In the genomic region with DNA sequence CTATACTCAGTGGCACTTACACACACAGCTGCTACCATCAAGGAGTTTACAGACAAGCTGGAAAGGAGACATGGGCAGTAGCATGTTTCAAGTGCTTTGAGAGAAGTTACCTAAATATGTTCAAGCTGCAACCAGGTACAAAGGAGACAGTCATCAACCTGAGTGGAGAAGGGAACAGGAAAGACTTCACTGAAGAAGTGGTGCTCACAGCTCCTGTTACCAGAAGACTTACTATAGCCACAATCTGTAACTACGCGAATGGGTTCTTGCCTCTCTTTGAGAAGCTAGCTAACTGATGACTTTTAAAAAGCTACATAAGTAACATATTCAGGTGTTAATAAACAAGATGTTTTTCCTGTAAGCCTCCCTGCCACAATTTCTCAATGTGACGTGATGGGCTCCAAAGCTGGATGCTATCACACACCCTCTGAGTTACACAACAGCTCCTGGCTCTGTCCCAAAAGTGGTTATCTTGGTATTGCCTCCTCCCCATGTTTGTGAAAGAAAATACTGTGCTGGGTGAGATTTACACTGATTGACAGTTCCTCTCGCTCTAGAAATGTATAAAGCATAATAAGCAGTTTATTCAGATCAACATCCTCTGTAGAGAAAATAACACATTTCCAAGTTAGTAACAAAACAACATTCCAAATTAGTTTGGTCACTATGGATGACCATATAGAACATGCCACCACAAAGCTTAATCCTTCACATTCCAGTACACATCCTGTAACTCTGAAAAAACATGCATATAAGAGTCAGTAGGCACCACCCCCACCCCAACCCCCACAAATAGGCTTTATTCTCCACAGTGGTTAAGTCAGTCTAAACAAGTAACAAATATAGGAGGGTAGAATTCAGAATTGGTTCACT, we compare ENCODE assay signal across 1 cellular context.
A peak's percentile ranks its signal among the peaks of the same experiment; 100 is the strongest.
TF ChIP-seq lines count a peak whose summit lies in the region.

No MANE protein-coding gene starts in this region.

TF ChIP-seq in K562, 482 proteins besides CTCF, POLR2A, EP300 and RAD21 (continued from another document and continues in another):
- TF ChIP-seq, protein P1, sequence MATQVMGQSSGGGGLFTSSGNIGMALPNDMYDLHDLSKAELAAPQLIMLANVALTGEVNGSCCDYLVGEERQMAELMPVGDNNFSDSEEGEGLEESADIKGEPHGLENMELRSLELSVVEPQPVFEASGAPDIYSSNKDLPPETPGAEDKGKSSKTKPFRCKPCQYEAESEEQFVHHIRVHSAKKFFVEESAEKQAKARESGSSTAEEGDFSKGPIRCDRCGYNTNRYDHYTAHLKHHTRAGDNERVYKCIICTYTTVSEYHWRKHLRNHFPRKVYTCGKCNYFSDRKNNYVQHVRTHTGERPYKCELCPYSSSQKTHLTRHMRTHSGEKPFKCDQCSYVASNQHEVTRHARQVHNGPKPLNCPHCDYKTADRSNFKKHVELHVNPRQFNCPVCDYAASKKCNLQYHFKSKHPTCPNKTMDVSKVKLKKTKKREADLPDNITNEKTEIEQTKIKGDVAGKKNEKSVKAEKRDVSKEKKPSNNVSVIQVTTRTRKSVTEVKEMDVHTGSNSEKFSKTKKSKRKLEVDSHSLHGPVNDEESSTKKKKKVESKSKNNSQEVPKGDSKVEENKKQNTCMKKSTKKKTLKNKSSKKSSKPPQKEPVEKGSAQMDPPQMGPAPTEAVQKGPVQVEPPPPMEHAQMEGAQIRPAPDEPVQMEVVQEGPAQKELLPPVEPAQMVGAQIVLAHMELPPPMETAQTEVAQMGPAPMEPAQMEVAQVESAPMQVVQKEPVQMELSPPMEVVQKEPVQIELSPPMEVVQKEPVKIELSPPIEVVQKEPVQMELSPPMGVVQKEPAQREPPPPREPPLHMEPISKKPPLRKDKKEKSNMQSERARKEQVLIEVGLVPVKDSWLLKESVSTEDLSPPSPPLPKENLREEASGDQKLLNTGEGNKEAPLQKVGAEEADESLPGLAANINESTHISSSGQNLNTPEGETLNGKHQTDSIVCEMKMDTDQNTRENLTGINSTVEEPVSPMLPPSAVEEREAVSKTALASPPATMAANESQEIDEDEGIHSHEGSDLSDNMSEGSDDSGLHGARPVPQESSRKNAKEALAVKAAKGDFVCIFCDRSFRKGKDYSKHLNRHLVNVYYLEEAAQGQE (CRISPR knock-in tag; IDR thresholded peaks at IDR 0.05; ENCODE audit: low read depth): no peak
- TF ChIP-seq, protein P2, sequence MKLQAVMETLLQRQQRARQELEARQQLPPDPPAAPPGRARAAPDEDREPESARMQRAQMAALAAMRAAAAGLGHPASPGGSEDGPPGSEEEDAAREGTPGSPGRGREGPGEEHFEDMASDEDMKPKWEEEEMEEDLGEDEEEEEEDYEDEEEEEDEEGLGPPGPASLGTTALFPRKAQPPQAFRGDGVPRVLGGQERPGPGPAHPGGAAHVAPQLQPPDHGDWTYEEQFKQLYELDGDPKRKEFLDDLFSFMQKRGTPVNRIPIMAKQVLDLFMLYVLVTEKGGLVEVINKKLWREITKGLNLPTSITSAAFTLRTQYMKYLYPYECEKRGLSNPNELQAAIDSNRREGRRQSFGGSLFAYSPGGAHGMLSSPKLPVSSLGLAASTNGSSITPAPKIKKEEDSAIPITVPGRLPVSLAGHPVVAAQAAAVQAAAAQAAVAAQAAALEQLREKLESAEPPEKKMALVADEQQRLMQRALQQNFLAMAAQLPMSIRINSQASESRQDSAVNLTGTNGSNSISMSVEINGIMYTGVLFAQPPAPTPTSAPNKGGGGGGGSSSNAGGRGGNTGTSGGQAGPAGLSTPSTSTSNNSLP (IDR thresholded peaks at IDR 0.05; ENCODE audit: borderline replicate concordance, low read depth, low read length): peak; percentile 33; the same call in 1 of the 2 replicates
- TF ChIP-seq MAFK (IDR thresholded peaks at IDR 0.05; ENCODE audit: low read length): no peak
- TF ChIP-seq CBFB (CRISPR knock-in tag; IDR thresholded peaks at IDR 0.05): no peak
- TF ChIP-seq PTBP1 (IDR thresholded peaks at IDR 0.05; ENCODE audit: low read depth, low read length): no peak
- no peak for TF ChIP-seq ZNF551 (CRISPR knock-in tag; IDR thresholded peaks at IDR 0.05)
- no peak for TF ChIP-seq PYGO2 (tag; IDR thresholded peaks at IDR 0.05)
- peak in 1 of 2 experiments; percentile 82; a peak in 1 of 4 replicates for TF ChIP-seq SRF (CRISPR knock-in tag; IDR thresholded peaks at IDR 0.05)
- TF ChIP-seq, protein P3, sequence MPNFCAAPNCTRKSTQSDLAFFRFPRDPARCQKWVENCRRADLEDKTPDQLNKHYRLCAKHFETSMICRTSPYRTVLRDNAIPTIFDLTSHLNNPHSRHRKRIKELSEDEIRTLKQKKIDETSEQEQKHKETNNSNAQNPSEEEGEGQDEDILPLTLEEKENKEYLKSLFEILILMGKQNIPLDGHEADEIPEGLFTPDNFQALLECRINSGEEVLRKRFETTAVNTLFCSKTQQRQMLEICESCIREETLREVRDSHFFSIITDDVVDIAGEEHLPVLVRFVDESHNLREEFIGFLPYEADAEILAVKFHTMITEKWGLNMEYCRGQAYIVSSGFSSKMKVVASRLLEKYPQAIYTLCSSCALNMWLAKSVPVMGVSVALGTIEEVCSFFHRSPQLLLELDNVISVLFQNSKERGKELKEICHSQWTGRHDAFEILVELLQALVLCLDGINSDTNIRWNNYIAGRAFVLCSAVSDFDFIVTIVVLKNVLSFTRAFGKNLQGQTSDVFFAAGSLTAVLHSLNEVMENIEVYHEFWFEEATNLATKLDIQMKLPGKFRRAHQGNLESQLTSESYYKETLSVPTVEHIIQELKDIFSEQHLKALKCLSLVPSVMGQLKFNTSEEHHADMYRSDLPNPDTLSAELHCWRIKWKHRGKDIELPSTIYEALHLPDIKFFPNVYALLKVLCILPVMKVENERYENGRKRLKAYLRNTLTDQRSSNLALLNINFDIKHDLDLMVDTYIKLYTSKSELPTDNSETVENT (CRISPR knock-in tag; IDR thresholded peaks at IDR 0.05): no peak
- TF ChIP-seq, protein P4, sequence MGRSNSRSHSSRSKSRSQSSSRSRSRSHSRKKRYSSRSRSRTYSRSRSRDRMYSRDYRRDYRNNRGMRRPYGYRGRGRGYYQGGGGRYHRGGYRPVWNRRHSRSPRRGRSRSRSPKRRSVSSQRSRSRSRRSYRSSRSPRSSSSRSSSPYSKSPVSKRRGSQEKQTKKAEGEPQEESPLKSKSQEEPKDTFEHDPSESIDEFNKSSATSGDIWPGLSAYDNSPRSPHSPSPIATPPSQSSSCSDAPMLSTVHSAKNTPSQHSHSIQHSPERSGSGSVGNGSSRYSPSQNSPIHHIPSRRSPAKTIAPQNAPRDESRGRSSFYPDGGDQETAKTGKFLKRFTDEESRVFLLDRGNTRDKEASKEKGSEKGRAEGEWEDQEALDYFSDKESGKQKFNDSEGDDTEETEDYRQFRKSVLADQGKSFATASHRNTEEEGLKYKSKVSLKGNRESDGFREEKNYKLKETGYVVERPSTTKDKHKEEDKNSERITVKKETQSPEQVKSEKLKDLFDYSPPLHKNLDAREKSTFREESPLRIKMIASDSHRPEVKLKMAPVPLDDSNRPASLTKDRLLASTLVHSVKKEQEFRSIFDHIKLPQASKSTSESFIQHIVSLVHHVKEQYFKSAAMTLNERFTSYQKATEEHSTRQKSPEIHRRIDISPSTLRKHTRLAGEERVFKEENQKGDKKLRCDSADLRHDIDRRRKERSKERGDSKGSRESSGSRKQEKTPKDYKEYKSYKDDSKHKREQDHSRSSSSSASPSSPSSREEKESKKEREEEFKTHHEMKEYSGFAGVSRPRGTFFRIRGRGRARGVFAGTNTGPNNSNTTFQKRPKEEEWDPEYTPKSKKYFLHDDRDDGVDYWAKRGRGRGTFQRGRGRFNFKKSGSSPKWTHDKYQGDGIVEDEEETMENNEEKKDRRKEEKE (IDR thresholded peaks at IDR 0.05; ENCODE audit: borderline replicate concordance in 1 of 2, control insufficient read depth in 1 of 2, low read depth in 2 of 2, low read length in 1 of 2): no peak
- TF ChIP-seq, protein P5, sequence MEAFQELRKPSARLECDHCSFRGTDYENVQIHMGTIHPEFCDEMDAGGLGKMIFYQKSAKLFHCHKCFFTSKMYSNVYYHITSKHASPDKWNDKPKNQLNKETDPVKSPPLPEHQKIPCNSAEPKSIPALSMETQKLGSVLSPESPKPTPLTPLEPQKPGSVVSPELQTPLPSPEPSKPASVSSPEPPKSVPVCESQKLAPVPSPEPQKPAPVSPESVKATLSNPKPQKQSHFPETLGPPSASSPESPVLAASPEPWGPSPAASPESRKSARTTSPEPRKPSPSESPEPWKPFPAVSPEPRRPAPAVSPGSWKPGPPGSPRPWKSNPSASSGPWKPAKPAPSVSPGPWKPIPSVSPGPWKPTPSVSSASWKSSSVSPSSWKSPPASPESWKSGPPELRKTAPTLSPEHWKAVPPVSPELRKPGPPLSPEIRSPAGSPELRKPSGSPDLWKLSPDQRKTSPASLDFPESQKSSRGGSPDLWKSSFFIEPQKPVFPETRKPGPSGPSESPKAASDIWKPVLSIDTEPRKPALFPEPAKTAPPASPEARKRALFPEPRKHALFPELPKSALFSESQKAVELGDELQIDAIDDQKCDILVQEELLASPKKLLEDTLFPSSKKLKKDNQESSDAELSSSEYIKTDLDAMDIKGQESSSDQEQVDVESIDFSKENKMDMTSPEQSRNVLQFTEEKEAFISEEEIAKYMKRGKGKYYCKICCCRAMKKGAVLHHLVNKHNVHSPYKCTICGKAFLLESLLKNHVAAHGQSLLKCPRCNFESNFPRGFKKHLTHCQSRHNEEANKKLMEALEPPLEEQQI (IDR thresholded peaks at IDR 0.05): peak; percentile 67; the same call in 1 of the 2 replicates
- no peak for TF ChIP-seq ZNF57 (CRISPR knock-in tag; IDR thresholded peaks at IDR 0.05)
- TF ChIP-seq, protein P6, sequence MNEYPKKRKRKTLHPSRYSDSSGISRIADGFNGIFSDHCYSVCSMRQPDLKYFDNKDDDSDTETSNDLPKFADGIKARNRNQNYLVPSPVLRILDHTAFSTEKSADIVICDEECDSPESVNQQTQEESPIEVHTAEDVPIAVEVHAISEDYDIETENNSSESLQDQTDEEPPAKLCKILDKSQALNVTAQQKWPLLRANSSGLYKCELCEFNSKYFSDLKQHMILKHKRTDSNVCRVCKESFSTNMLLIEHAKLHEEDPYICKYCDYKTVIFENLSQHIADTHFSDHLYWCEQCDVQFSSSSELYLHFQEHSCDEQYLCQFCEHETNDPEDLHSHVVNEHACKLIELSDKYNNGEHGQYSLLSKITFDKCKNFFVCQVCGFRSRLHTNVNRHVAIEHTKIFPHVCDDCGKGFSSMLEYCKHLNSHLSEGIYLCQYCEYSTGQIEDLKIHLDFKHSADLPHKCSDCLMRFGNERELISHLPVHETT (CRISPR knock-in tag; conservative IDR thresholded peaks at IDR 0.05 in 1 of 2, IDR thresholded peaks at IDR 0.05 in 1 of 2): no peak
- TF ChIP-seq TBP (optimal IDR thresholded peaks at IDR 0.05; ENCODE audit: low read depth, low read length): no peak
- no peak for TF ChIP-seq ZNF24 (IDR thresholded peaks at IDR 0.05)
- no peak for TF ChIP-seq DDX20 (tag; IDR thresholded peaks at IDR 0.05; ENCODE audit: low read depth)
- TF ChIP-seq PRMT5 (CRISPR knock-in tag; IDR thresholded peaks at IDR 0.05): no peak
- no peak for TF ChIP-seq MIER1 (IDR thresholded peaks at IDR 0.05; ENCODE audit: low read depth)
- no peak for TF ChIP-seq POU5F1 (IDR thresholded peaks at IDR 0.05; ENCODE audit: borderline replicate concordance, low read depth, low read length, partially characterized antibody)
- no peak for TF ChIP-seq TSC22D4 (tag; IDR thresholded peaks at IDR 0.05)
- TF ChIP-seq, protein P7, sequence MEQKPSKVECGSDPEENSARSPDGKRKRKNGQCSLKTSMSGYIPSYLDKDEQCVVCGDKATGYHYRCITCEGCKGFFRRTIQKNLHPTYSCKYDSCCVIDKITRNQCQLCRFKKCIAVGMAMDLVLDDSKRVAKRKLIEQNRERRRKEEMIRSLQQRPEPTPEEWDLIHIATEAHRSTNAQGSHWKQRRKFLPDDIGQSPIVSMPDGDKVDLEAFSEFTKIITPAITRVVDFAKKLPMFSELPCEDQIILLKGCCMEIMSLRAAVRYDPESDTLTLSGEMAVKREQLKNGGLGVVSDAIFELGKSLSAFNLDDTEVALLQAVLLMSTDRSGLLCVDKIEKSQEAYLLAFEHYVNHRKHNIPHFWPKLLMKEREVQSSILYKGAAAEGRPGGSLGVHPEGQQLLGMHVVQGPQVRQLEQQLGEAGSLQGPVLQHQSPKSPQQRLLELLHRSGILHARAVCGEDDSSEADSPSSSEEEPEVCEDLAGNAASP (IDR thresholded peaks at IDR 0.05): no peak
- no peak for TF ChIP-seq NFYB (IDR thresholded peaks at IDR 0.05; ENCODE audit: extremely low read depth, insufficient read length)
- TF ChIP-seq, protein P8, sequence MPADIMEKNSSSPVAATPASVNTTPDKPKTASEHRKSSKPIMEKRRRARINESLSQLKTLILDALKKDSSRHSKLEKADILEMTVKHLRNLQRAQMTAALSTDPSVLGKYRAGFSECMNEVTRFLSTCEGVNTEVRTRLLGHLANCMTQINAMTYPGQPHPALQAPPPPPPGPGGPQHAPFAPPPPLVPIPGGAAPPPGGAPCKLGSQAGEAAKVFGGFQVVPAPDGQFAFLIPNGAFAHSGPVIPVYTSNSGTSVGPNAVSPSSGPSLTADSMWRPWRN (IDR thresholded peaks at IDR 0.05; ENCODE audit: low read depth): no peak
- TF ChIP-seq FOXP1 (CRISPR knock-in tag; IDR thresholded peaks at IDR 0.05): no peak
- TF ChIP-seq FOXM1 (IDR thresholded peaks at IDR 0.05; ENCODE audit: low read depth): 0 out of 2 replicates have a peak, but pooled peaks have one; percentile 50
- no peak for TF ChIP-seq FOXM1 (CRISPR knock-in tag; IDR thresholded peaks at IDR 0.05; ENCODE audit: low read depth)
- TF ChIP-seq ZNF232 (CRISPR knock-in tag; IDR thresholded peaks at IDR 0.05): no peak
- no peak for TF ChIP-seq FOXA1 (IDR thresholded peaks at IDR 0.05; ENCODE audit: borderline replicate concordance)
- peak; percentile 91 for TF ChIP-seq CTBP1 (IDR thresholded peaks at IDR 0.05; ENCODE audit: borderline replicate concordance)
- no peak for TF ChIP-seq HOXB6 (CRISPR knock-in tag; IDR thresholded peaks at IDR 0.05; ENCODE audit: borderline replicate concordance)
- no peak for TF ChIP-seq LCOR (CRISPR knock-in tag; IDR thresholded peaks at IDR 0.05)
- peak; percentile 87 for TF ChIP-seq MEIS2 (IDR thresholded peaks at IDR 0.05; ENCODE audit: partially characterized antibody)
- TF ChIP-seq ARID1B (IDR thresholded peaks at IDR 0.05): peak; percentile 89
- TF ChIP-seq, protein P9, sequence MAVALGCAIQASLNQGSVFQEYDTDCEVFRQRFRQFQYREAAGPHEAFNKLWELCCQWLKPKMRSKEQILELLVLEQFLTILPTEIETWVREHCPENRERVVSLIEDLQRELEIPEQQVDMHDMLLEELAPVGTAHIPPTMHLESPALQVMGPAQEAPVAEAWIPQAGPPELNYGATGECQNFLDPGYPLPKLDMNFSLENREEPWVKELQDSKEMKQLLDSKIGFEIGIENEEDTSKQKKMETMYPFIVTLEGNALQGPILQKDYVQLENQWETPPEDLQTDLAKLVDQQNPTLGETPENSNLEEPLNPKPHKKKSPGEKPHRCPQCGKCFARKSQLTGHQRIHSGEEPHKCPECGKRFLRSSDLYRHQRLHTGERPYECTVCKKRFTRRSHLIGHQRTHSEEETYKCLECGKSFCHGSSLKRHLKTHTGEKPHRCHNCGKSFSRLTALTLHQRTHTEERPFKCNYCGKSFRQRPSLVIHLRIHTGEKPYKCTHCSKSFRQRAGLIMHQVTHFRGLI (CRISPR knock-in tag; IDR thresholded peaks at IDR 0.05): no peak
- no peak for TF ChIP-seq ZNF707 (CRISPR knock-in tag; conservative IDR thresholded peaks at IDR 0.05)
- TF ChIP-seq ZNF431 (CRISPR knock-in tag; IDR thresholded peaks at IDR 0.05): no peak
